3 cellular contexts compared by ENCODE assay signal in genomic region chr1:176741181-176741580, GRCh38.
"Had no signal": no experiment of that assay in that cellular context is flagged by ENCODE, and none has a peak within 500 bp of the region (broad histone marks: within the 10 kb centered on the region; RNA-seq: fewer than 3 reads in every experiment).

No MANE protein-coding gene starts in this region.

- DNase-seq: GDM1, GF-D8 had no signal

- H3K4me3 ChIP-seq: GM12878 had no signal

- ATAC-seq: GM12878 had no signal
